ENCODE assay signal across 34 cellular contexts in the genomic region with DNA sequence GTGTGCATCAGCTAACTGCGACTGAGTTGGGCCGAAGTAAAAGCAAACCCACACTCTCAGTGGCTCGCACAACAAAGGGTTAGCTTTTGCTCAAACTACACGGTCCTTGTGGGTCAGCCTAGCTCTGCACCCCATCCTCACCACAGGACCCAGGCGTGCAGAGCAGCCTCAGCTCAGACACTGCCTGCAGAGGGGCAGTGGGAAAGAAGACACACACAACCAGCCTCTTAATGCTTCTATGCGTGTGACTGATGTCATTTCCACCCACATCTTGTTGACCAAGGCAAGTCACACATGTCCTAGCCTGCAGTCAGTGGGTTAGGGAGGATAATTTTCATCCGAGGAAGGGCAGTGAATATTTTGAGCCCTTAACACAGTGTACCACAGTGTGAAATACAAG.
"Had no signal": no experiment of that assay in that cellular context is flagged by ENCODE, and none has a peak within 500 bp of the region (broad histone marks: within the 10 kb centered on the region; RNA-seq: fewer than 3 reads in every experiment).

No MANE protein-coding gene starts in this region.

- FAIRE-seq: endothelial cell of umbilical vein had no signal

- H2AFZ ChIP-seq: parathyroid adenoma had no signal

- H3K79me2 ChIP-seq: parathyroid adenoma had no signal

- H3K27me3 Mint-ChIP-seq: activated CD4-positive, alpha-beta T cell treated with anti-CD3 and anti-CD28 coated beads for 36 hours; activated naive CD8-positive, alpha-beta T cell; naive thymus-derived CD4-positive, alpha-beta T cell; stimulated activated memory B cell treated with anti-CD40 and anti-IgM and Interleukin-4, amounts not matched to agents 10 μg/mL and 1 μg/mL and 100 μg/mL, for 72 hours; stimulated activated naive CD8-positive, alpha-beta T cell treated with anti-CD3 and anti-CD28 coated beads, Interleukin-15, amount 100 ng/mL, for 72 hours had no signal

- H3K4me3 Mint-ChIP-seq: activated CD4-positive, alpha-beta T cell treated with anti-CD3 and anti-CD28 coated beads for 36 hours; activated naive CD8-positive, alpha-beta T cell; immature natural killer cell; naive thymus-derived CD4-positive, alpha-beta T cell; neural crest cell; stimulated activated memory B cell treated with anti-CD40 and anti-IgM and Interleukin-4, amounts not matched to agents 10 μg/mL and 1 μg/mL and 100 μg/mL, for 72 hours; stimulated activated naive CD8-positive, alpha-beta T cell treated with anti-CD3 and anti-CD28 coated beads, Interleukin-15, amount 100 ng/mL, for 72 hours; T-helper 2 cell treated with Interferon-gamma antibody and Interleukin-4, amounts not matched to agents 5 μg/mL and 100 μg/mL, for 36 hours had no signal

- H3K4me1 ChIP-seq: esophagus muscularis mucosa, foreskin keratinocyte, parathyroid adenoma, psoas muscle, sigmoid colon, upper lobe of right lung had no signal

- H3K9me3 Mint-ChIP-seq: immature natural killer cell; naive thymus-derived CD4-positive, alpha-beta T cell; neural crest cell; stimulated activated memory B cell treated with anti-CD40 and anti-IgM and Interleukin-4, amounts not matched to agents 10 μg/mL and 1 μg/mL and 100 μg/mL, for 72 hours; stimulated activated naive CD8-positive, alpha-beta T cell treated with anti-CD3 and anti-CD28 coated beads, Interleukin-15, amount 100 ng/mL, for 72 hours; T-helper 2 cell treated with Interferon-gamma antibody and Interleukin-4, amounts not matched to agents 5 μg/mL and 100 μg/mL, for 36 hours had no signal

- H3K36me3 Mint-ChIP-seq: stimulated activated memory B cell treated with anti-CD40 and anti-IgM and Interleukin-4, amounts not matched to agents 10 μg/mL and 1 μg/mL and 100 μg/mL, for 72 hours had no signal

- ATAC-seq: activated CD4-positive, alpha-beta T cell treated with anti-CD3 and anti-CD28 coated beads for 36 hours; foreskin keratinocyte; heart left ventricle; left colon; naive thymus-derived CD4-positive, alpha-beta T cell; psoas muscle; stimulated activated memory B cell treated with anti-CD40 and anti-IgM and Interleukin-4, amounts not matched to agents 10 μg/mL and 1 μg/mL and 100 μg/mL, for 72 hours; stimulated activated naive CD8-positive, alpha-beta T cell treated with anti-CD3 and anti-CD28 coated beads, Interleukin-15, amount 100 ng/mL, for 72 hours; upper lobe of right lung had no signal

- H3K4me3 ChIP-seq: cardiac muscle cell, coronary artery, dorsolateral prefrontal cortex, esophagus muscularis mucosa, heart left ventricle, psoas muscle, sigmoid colon, smooth muscle cell, upper lobe of right lung had no signal

- H3K27ac ChIP-seq: cardiac muscle cell, coronary artery, dorsolateral prefrontal cortex, esophagus muscularis mucosa, foreskin keratinocyte, heart left ventricle, parathyroid adenoma, psoas muscle, sigmoid colon, upper lobe of right lung had no signal

- H3K4me1 Mint-ChIP-seq: immature natural killer cell; stimulated activated memory B cell treated with anti-CD40 and anti-IgM and Interleukin-4, amounts not matched to agents 10 μg/mL and 1 μg/mL and 100 μg/mL, for 72 hours had no signal

- H3K9ac ChIP-seq: parathyroid adenoma had no signal

- H3K27me3 ChIP-seq: cardiac muscle cell, dorsolateral prefrontal cortex, esophagus muscularis mucosa, foreskin keratinocyte, heart left ventricle, sigmoid colon, upper lobe of right lung had no signal

- H3K9me3 ChIP-seq: esophagus muscularis mucosa, heart left ventricle, psoas muscle, sigmoid colon, upper lobe of right lung had no signal

- DNase-seq: activated CD4-positive, alpha-beta T cell treated with anti-CD3 and anti-CD28 coated beads for 36 hours; activated CD4-positive, CD25-positive, alpha-beta regulatory T cell; activated effector memory CD4-positive, alpha-beta T cell treated with Interleukin-2 at 50 U/mL for 16 hours; activated naive CD4-positive, alpha-beta T cell treated with Interleukin-2 at 50 U/mL for 16 hours; activated T-cell treated with anti-CD3 and anti-CD28 coated beads for 4 hours; anterior cingulate cortex; effector memory CD4-positive, alpha-beta T cell; foreskin keratinocyte; heart left ventricle; hypothalamus; immature natural killer cell; kidney; left colon; midbrain; naive thymus-derived CD4-positive, alpha-beta T cell; occipital lobe; psoas muscle; sigmoid colon; stimulated activated CD4-positive, alpha-beta T cell treated with anti-CD3 and anti-CD28 coated beads, Interleukin-1b, Interleukin-23, amount 100 ng/mL, for 48 hours; stimulated activated CD4-positive, alpha-beta T cell treated with anti-CD3 and anti-CD28 coated beads, Interleukin-4, amount 100 ng/mL, for 4 hours; stimulated activated CD8-positive, alpha-beta memory T cell treated with anti-CD3 and anti-CD28 coated beads, Interleukin-4, amount 100 ng/mL, for 48 hours; stimulated activated naive CD8-positive, alpha-beta T cell treated with anti-CD3 and anti-CD28 coated beads, Interleukin-15, amount 100 ng/mL, for 72 hours; upper lobe of right lung had no signal

- H3K27ac Mint-ChIP-seq: activated CD4-positive, alpha-beta T cell treated with anti-CD3 and anti-CD28 coated beads for 36 hours; activated naive CD8-positive, alpha-beta T cell; immature natural killer cell; naive thymus-derived CD4-positive, alpha-beta T cell; stimulated activated memory B cell treated with anti-CD40 and anti-IgM and Interleukin-4, amounts not matched to agents 10 μg/mL and 1 μg/mL and 100 μg/mL, for 72 hours; stimulated activated naive CD8-positive, alpha-beta T cell treated with anti-CD3 and anti-CD28 coated beads, Interleukin-15, amount 100 ng/mL, for 72 hours; T-helper 2 cell treated with Interferon-gamma antibody and Interleukin-4, amounts not matched to agents 5 μg/mL and 100 μg/mL, for 36 hours had no signal

- H3K36me3 ChIP-seq: cardiac muscle cell, upper lobe of right lung had no signal

- H3K4me2 ChIP-seq: smooth muscle cell had no signal
